Comparison of ENCODE assay signal across 1 cellular context in genomic region chr12:133080619-133081407, GRCh38.
A peak's percentile ranks its signal among the peaks of the same experiment; 100 is the strongest.
TF ChIP-seq lines count a peak whose summit lies in the region.

TSS of gene ZNF140 (plus strand) at chr12:133080923. CDS start at chr12:133081321, 398 bp downstream.

TF ChIP-seq in H1, 55 proteins besides CTCF, POLR2A, EP300 and RAD21:
- TF ChIP-seq CHD7 (IDR thresholded peaks at IDR 0.05; ENCODE audit: insufficient replicate concordance, low read length) (no peak), FOSL1 (IDR thresholded peaks at IDR 0.05; ENCODE audit: insufficient read depth, low read depth, low read length) (no peak), HDAC6 (IDR thresholded peaks at IDR 0.05; ENCODE audit: low read depth, low read length) (no peak), CREB1 (IDR thresholded peaks at IDR 0.05) (peak; percentile 96), POU5F1 (IDR thresholded peaks at IDR 0.05; ENCODE audit: low read depth, low read length) (no peak), CBX5 (IDR thresholded peaks at IDR 0.05; ENCODE audit: low read depth, low read length) (no peak), CEBPB (IDR thresholded peaks at IDR 0.05; ENCODE audit: low read depth, low read length) (no peak), MAX (IDR thresholded peaks at IDR 0.05) (no peak), TAF1 (IDR thresholded peaks at IDR 0.05; ENCODE audit: low read depth, low read length) (peak; percentile 80), BACH1 (IDR thresholded peaks at IDR 0.05; ENCODE audit: low read length) (0 out of 2 replicates have a peak, but pooled peaks have one; percentile 22), ZNF274 (IDR thresholded peaks at IDR 0.05; ENCODE audit: borderline replicate concordance, extremely low read depth, low read length) (no peak), SAP30 (IDR thresholded peaks at IDR 0.05; ENCODE audit: insufficient read depth, insufficient replicate concordance, low read length) (no peak), TBP (IDR thresholded peaks at IDR 0.05; ENCODE audit: low read depth, low read length) (peak; percentile 85), YY1 (IDR thresholded peaks at IDR 0.05; ENCODE audit: low read depth, low read length) (no peak), TCF12 (IDR thresholded peaks at IDR 0.05; ENCODE audit: low read depth, low read length) (no peak), EGR1 (IDR thresholded peaks at IDR 0.05; ENCODE audit: borderline replicate concordance, low read depth, low read length) (peak; percentile 92; the same call in 1 of the 2 replicates), E2F6 (IDR thresholded peaks at IDR 0.05) (no peak), KDM5A (IDR thresholded peaks at IDR 0.05; ENCODE audit: low read length) (no peak), MAFK (IDR thresholded peaks at IDR 0.05; ENCODE audit: low read depth, low read length) (no peak), ATF2 (IDR thresholded peaks at IDR 0.05; ENCODE audit: low read length) (peak; percentile 70; the same call in 1 of the 2 replicates), CHD2 (IDR thresholded peaks at IDR 0.05; ENCODE audit: low read length) (no peak; the same call in 1 of the 2 replicates), POLR2AphosphoS5 (IDR thresholded peaks at IDR 0.05; ENCODE audit: low read depth, low read length) (peak; percentile 90), GTF2F1 (IDR thresholded peaks at IDR 0.05; ENCODE audit: borderline replicate concordance, low read depth, low read length) (0 out of 2 replicates have a peak, but pooled peaks have one; percentile 29), SP1 (IDR thresholded peaks at IDR 0.05; ENCODE audit: low read depth, low read length) (no peak), BRCA1 (IDR thresholded peaks at IDR 0.05; ENCODE audit: low read depth, low read length) (no peak), RNF2 (IDR thresholded peaks at IDR 0.05; ENCODE audit: borderline replicate concordance, low read depth, low read length, missing control alignments, poor library complexity, severe bottlenecking) (no peak), JUND (IDR thresholded peaks at IDR 0.05; ENCODE audit: low read length) (no peak), NRF1 (IDR thresholded peaks at IDR 0.05; ENCODE audit: low read depth, low read length) (no peak), TAF7 (optimal IDR thresholded peaks at IDR 0.05; ENCODE audit: borderline replicate concordance, low read depth, low read length) (peak; percentile 46), CHD1 (IDR thresholded peaks at IDR 0.05; ENCODE audit: low read depth, low read length) (no peak; the same call in 1 of the 2 replicates), HDAC2 (IDR thresholded peaks at IDR 0.05; ENCODE audit: borderline replicate concordance in 1 of 2, low read depth in 2 of 2, low read length in 2 of 2) (0 out of 4 replicates have a peak, but pooled peaks of 1 of the 2 experiments have one; percentile 58), PHF8 (conservative IDR thresholded peaks at IDR 0.05; ENCODE audit: low read depth, low read length) (peak; percentile 87), SP2 (IDR thresholded peaks at IDR 0.05; ENCODE audit: low read length) (no peak), SIRT6 (IDR thresholded peaks at IDR 0.05; ENCODE audit: low read length) (no peak), KDM4A (IDR thresholded peaks at IDR 0.05; ENCODE audit: low read depth, low read length, severe bottlenecking) (peak; percentile 41), USF2 (IDR thresholded peaks at IDR 0.05; ENCODE audit: low read length) (no peak), KDM1A (IDR thresholded peaks at IDR 0.05; ENCODE audit: borderline replicate concordance, low read length) (no peak), SP4 (IDR thresholded peaks at IDR 0.05; ENCODE audit: low read length) (peak; percentile 64; the same call in 1 of the 2 replicates), SRF (IDR thresholded peaks at IDR 0.05; ENCODE audit: low read depth, low read length) (peak; percentile 63), GABPA (IDR thresholded peaks at IDR 0.05; ENCODE audit: borderline replicate concordance, insufficient read depth, low read length) (no peak), RFX5 (IDR thresholded peaks at IDR 0.05; ENCODE audit: borderline replicate concordance, low read depth, low read length) (no peak), NANOG (IDR thresholded peaks at IDR 0.05; ENCODE audit: insufficient read depth, low read depth, low read length, poor library complexity, severe bottlenecking) (no peak), CTBP2 (IDR thresholded peaks at IDR 0.05; ENCODE audit: borderline replicate concordance, insufficient read depth, insufficient read length, low read length) (no peak), TEAD4 (IDR thresholded peaks at IDR 0.05; ENCODE audit: low read depth, low read length) (no peak), RBBP5 (IDR thresholded peaks at IDR 0.05; ENCODE audit: borderline replicate concordance, low read depth, low read length) (no peak), BCL11A (IDR thresholded peaks at IDR 0.05; ENCODE audit: low read depth in 2 of 2, low read length in 2 of 2) (no peak), JUN (IDR thresholded peaks at IDR 0.05; ENCODE audit: low read depth, low read length) (no peak), SUZ12 (IDR thresholded peaks at IDR 0.05; ENCODE audit: low read length) (no peak), RXRA (IDR thresholded peaks at IDR 0.05; ENCODE audit: insufficient read depth, low read depth, low read length) (no peak), EZH2 (IDR thresholded peaks at IDR 0.05; ENCODE audit: low read depth, low read length, severe bottlenecking) (no peak), SIN3A (conservative IDR thresholded peaks at IDR 0.05 in 1 of 2, IDR thresholded peaks at IDR 0.05 in 1 of 2; ENCODE audit: low read depth in 1 of 2, low read length in 2 of 2) (peak in 1 of 2 experiments; percentile 60; a peak in 1 of 4 replicates), ASH2L (IDR thresholded peaks at IDR 0.05; ENCODE audit: low read length) (peak; percentile 56), CBX8 (IDR thresholded peaks at IDR 0.05; ENCODE audit: borderline replicate concordance, low read depth, low read length) (no peak), ATF3 (IDR thresholded peaks at IDR 0.05; ENCODE audit: insufficient read depth, low read depth, low read length) (peak; percentile 46; the same call in 1 of the 2 replicates), SIX5 (IDR thresholded peaks at IDR 0.05; ENCODE audit: low read depth, low read length) (peak; percentile 80)
